In the genomic region with DNA sequence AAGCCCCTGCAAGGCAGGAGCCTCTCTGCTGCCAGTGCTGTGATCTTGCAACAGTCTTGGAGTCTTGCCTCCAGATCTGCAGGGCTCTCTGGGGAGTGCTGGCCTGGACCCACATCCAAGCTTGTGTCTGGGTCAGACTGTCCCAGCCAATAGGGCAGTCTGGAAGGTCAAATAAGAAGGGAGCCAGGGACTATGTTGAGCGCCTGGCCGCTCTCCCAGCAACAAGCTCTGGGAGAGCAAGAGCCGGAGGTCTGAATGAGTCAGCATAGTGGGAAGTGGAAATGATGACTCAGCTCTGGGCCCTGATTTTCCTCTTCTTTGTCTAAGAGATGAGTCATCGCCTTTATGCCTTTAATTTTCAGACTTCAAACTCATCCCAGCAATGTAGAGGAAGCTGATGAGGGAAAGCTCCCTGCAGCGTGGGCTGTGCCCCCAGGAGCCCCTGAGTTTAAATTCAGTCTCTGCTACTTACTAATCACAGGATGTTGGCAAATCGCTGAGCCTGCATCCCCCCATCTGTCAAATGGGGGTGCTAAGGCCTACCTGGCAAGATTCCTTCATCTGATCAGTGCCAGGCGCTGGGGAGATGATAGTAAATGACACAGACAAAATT, we compare ENCODE assay signal across 8 cellular contexts. TPM values are rescaled to one million over a fixed set of nuclear protein-coding genes. Genes with fewer than 3 reads are reported as not detected.
A peak's percentile ranks its signal among the peaks of the same experiment; 100 is the strongest.
DNase-seq lines count a peak whose midpoint lies in the region; ATAC-seq and TF ChIP-seq lines count a peak whose summit lies in the region.

No MANE protein-coding gene starts in this region.

- TF ChIP-seq CTCF in OCI-LY3 (IDR thresholded peaks at IDR 0.05; ENCODE audit: low read depth, low read length) = no peak
- TF ChIP-seq CTCF in gastroesophageal sphincter (IDR thresholded peaks at IDR 0.05) = no peak
- no peak for TF ChIP-seq CTCF in osteoblast (IDR thresholded peaks at IDR 0.05; ENCODE audit: extremely low read depth, low read depth, low read length)
- no peak for TF ChIP-seq CTCF in tibial artery (IDR thresholded peaks at IDR 0.05)

- no peak for TF ChIP-seq POLR2A in gastroesophageal sphincter (IDR thresholded peaks at IDR 0.05)

- peak overlapping the region; percentile 38 for H3K4me3 ChIP-seq in OCI-LY3 (ENCODE audit: low read length)
- H3K4me3 ChIP-seq in gastroesophageal sphincter = no peak overlapping the region
- H3K4me3 ChIP-seq in osteoblast (ENCODE audit: insufficient read depth, low read length) = no peak overlapping the region
- H3K4me3 ChIP-seq in tibial artery = no peak overlapping the region

- H3K79me2 ChIP-seq in OCI-LY3 (ENCODE audit: low read length) (no peaks in the 10 kb centered on the region), osteoblast (ENCODE audit: insufficient read depth, low read length) (no peaks in the 10 kb centered on the region)

- no peak overlapping the region for H3K27ac ChIP-seq in OCI-LY3 (ENCODE audit: low read length)
- H3K27ac ChIP-seq in gastroesophageal sphincter = peak overlapping the region; percentile 59 to 74 (median 64)
- peak overlapping the region; percentile 75 for H3K27ac ChIP-seq in osteoblast (ENCODE audit: low read depth, low read length)
- peak overlapping the region; percentile 62 to 73 for H3K27ac ChIP-seq in tibial artery

- H4K20me1 ChIP-seq in OCI-LY3 (ENCODE audit: insufficient read depth, low read length) (0 out of 2 replicates have a peak, but pooled peaks cover 4% of the 10 kb centered on the region), osteoblast (ENCODE audit: insufficient read depth, low read length) (no peaks in the 10 kb centered on the region)

- H3K4me2 ChIP-seq in OCI-LY3 (ENCODE audit: low read length) (peak overlapping the region; percentile 63), osteoblast (ENCODE audit: insufficient read depth, low read length) (peak overlapping the region; percentile 36)

- 0% methylated on average over 4 of the region's 7 CpGs; no CpG with 5 or more reads in 1 of the 2 donors for WGBS in gastroesophageal sphincter (ENCODE audit: low coverage in 1 of 2), 2 donors

- H3K9me3 ChIP-seq in OCI-LY3 (ENCODE audit: insufficient read depth, low read length) (no peaks in the 10 kb centered on the region), gastroesophageal sphincter (no peaks in the 10 kb centered on the region), osteoblast (ENCODE audit: low read depth, low read length) (no peaks in the 10 kb centered on the region), tibial artery (no peaks in the 10 kb centered on the region)

- peak; percentile 76 for ATAC-seq in HG03095 (IDR thresholded peaks at IDR 0.05; ENCODE audit: unreplicated experiment)
- ATAC-seq in gastroesophageal sphincter = peak; percentile 99

- no peak overlapping the region for H3K9ac ChIP-seq in OCI-LY3 (ENCODE audit: low read length)

- H3K4me1 ChIP-seq in OCI-LY3 (ENCODE audit: low read length) (peaks cover 21% of the 10 kb centered on the region), gastroesophageal sphincter (peaks cover 2 to 17% (median 11%) of the 10 kb centered on the region in 3 donors), osteoblast (ENCODE audit: insufficient read depth, low read length) (peaks cover 29% of the 10 kb centered on the region), tibial artery (peaks cover 0 to 18% (median 14%) of the 10 kb centered on the region in 4 donors)

- intact Hi-C loops in tibial artery (cut with DNase I; ENCODE audit: low total_unique reads) = no loop called here

- no peaks in the 10 kb centered on the region for H3K36me3 ChIP-seq in OCI-LY3 (replicated peaks; ENCODE audit: low read depth, low read length)
- no peaks in the 10 kb centered on the region for H3K36me3 ChIP-seq in gastroesophageal sphincter
- H3K36me3 ChIP-seq in osteoblast (ENCODE audit: insufficient read depth, low read length) = no peaks in the 10 kb centered on the region
- no peaks in the 10 kb centered on the region for H3K36me3 ChIP-seq in tibial artery

- H3K27me3 ChIP-seq in OCI-LY3 (ENCODE audit: low read depth, low read length) (peaks cover 3% of the 10 kb centered on the region; the same call in 1 of the 2 replicates), gastroesophageal sphincter (no peaks in the 10 kb centered on the region), osteoblast (ENCODE audit: insufficient read depth, low read length) (no peaks in the 10 kb centered on the region), tibial artery (no peaks in the 10 kb centered on the region)

- TF ChIP-seq EP300 in gastroesophageal sphincter (IDR thresholded peaks at IDR 0.05) = no peak

- H2AFZ ChIP-seq in OCI-LY3 (ENCODE audit: low read depth, low read length) = no peak overlapping the region
- H2AFZ ChIP-seq in osteoblast (ENCODE audit: low read length) = no peak overlapping the region

- DNase-seq in activated CD4-positive, alpha-beta T cell treated with anti-CD3 and anti-CD28 coated beads for 1 hour = peak; percentile 20
- no peak for DNase-seq in activated CD4-positive, alpha-beta T cell treated with anti-CD3 and anti-CD28 coated beads, Interleukin-2, amount 50 U/mL, for 1 hour
- DNase-seq in activated effector memory CD4-positive, alpha-beta T cell treated with Interleukin-2 at 50 U/mL for 16 hours = peak; percentile 1
- DNase-seq in osteoblast (ENCODE audit: insufficient read length, low spot score, missing footprints) (peak; percentile 85), tibial artery (peak; percentile 96 to 97)

RNA-seq across cellular contexts. Expression of a gene that starts 43.6 kb away (rescaled TPM):
- 10 to 100 TPM; 58.9 to 78.3 (median 64.7) TPM for total RNA-seq in gastroesophageal sphincter
- 86.3 and 93.4 TPM in 2 replicates for total RNA-seq in osteoblast
